Comparison of ENCODE assay signal across 8 cellular contexts in genomic region chr12:6423267-6424007, GRCh38. TPM values are rescaled to one million over a fixed set of nuclear protein-coding genes. Genes with fewer than 3 reads are reported as not detected.
DNase-seq lines count a peak whose midpoint lies in the region; ATAC-seq and TF ChIP-seq lines count a peak whose summit lies in the region.

No MANE protein-coding gene starts in this region.

- peak overlapping the region; percentile 36 for H3K4me3 Mint-ChIP-seq in CD4-positive, alpha-beta T cell
- no peak overlapping the region for H3K4me3 Mint-ChIP-seq in activated naive CD8-positive, alpha-beta T cell treated with anti-CD3 and anti-CD28 coated beads, Interleukin-2, amount 10 ng/mL, durations not matched to agents 7 days and 5 days

- CTCF ChIA-PET in CD4-positive, alpha-beta T cell (lab: Charles Lee), result interaction anchor here (0.7 to 5.4 kb wide), 21 partner anchors 21 to 135 kb away, joined by 3 to 61 read pairs (median 5); partner anchors contain the start of genes CD27, TAPBPL and VAMP1

- peak; percentile 58 to 78 (median 65) for DNase-seq in CD4-positive, alpha-beta T cell
- DNase-seq in NCI-H1694 (lab: John Stamatoyannopoulos, UW) (peak; percentile 96), SW 1271 (lab: John Stamatoyannopoulos, UW) (peak; percentile 78 to 94), Right ventricle myocardium superior (peak; percentile 89), pons (ENCODE audit: low spot score) (peak; percentile 96)
- DNase-seq in activated naive CD8-positive, alpha-beta T cell treated with anti-CD3 and anti-CD28 coated beads, Interleukin-2, amount 10 ng/mL, durations not matched to agents 7 days and 5 days, result peak; percentile 69

- peaks cover 32% of the 10 kb centered on the region for H3K4me1 Mint-ChIP-seq in CD4-positive, alpha-beta T cell (ENCODE audit: low read depth)
- H3K4me1 Mint-ChIP-seq in activated naive CD8-positive, alpha-beta T cell treated with anti-CD3 and anti-CD28 coated beads, Interleukin-2, amount 10 ng/mL, durations not matched to agents 7 days and 5 days, result peaks cover 45% of the 10 kb centered on the region

- no peaks in the 10 kb centered on the region for H3K9me3 ChIP-seq in CD4-positive, alpha-beta T cell (ENCODE audit: control insufficient read depth, low read length)

- H3K27me3 ChIP-seq in CD4-positive, alpha-beta T cell (ENCODE audit: control insufficient read depth, insufficient read depth, low read length), result no peaks in the 10 kb centered on the region

- POLR2A ChIA-PET in CD4-positive, alpha-beta T cell (lab: Charles Lee), result interaction anchor here (0.9 to 5.4 kb wide), 13 partner anchors 11 to 117 kb away, joined by 3 to 99 read pairs (median 6); partner anchors contain the start of genes GAPDH, TAPBPL and VAMP1
- POLR2A ChIA-PET in activated naive CD8-positive, alpha-beta T cell treated with anti-CD3 and anti-CD28 coated beads, Interleukin-2, amount 10 ng/mL, durations not matched to agents 7 days and 5 days (lab: Charles Lee), result interaction anchor here (0.6 to 6.5 kb wide), 15 partner anchors 21 to 132 kb away, joined by 3 to 78 read pairs (median 7); partner anchors contain the start of genes CD27, GAPDH, IFFO1 and MRPL51

- H3K27ac ChIP-seq in CD4-positive, alpha-beta T cell (ENCODE audit: low read depth, low read length), result peak overlapping the region; percentile 29

- H3K9me3 Mint-ChIP-seq in CD4-positive, alpha-beta T cell, result no peaks in the 10 kb centered on the region
- no peaks in the 10 kb centered on the region for H3K9me3 Mint-ChIP-seq in activated naive CD8-positive, alpha-beta T cell treated with anti-CD3 and anti-CD28 coated beads, Interleukin-2, amount 10 ng/mL, durations not matched to agents 7 days and 5 days

- H3K27me3 Mint-ChIP-seq in CD4-positive, alpha-beta T cell, result no peaks in the 10 kb centered on the region
- peaks cover 7% of the 10 kb centered on the region for H3K27me3 Mint-ChIP-seq in activated naive CD8-positive, alpha-beta T cell treated with anti-CD3 and anti-CD28 coated beads, Interleukin-2, amount 10 ng/mL, durations not matched to agents 7 days and 5 days

- peak; percentile 73 for ATAC-seq in CD4-positive, alpha-beta T cell (ENCODE audit: poor library complexity)
- ATAC-seq in GM21825 (IDR thresholded peaks at IDR 0.05; ENCODE audit: unreplicated experiment) (peak; percentile 33), Right ventricle myocardium superior (ENCODE audit: poor library complexity) (peak; percentile 100), HG02970 (IDR thresholded peaks at IDR 0.05; ENCODE audit: low FRiP score, unreplicated experiment) (no peak)
- ATAC-seq in activated naive CD8-positive, alpha-beta T cell treated with anti-CD3 and anti-CD28 coated beads, Interleukin-2, amount 10 ng/mL, durations not matched to agents 7 days and 5 days (ENCODE audit: low read depth), result peak; percentile 81

- peak overlapping the region; percentile 65 for H3K27ac Mint-ChIP-seq in CD4-positive, alpha-beta T cell
- H3K27ac Mint-ChIP-seq in activated naive CD8-positive, alpha-beta T cell treated with anti-CD3 and anti-CD28 coated beads, Interleukin-2, amount 10 ng/mL, durations not matched to agents 7 days and 5 days, result peak overlapping the region; percentile 76

- H3K36me3 Mint-ChIP-seq in CD4-positive, alpha-beta T cell (ENCODE audit: low read depth), result no peaks in the 10 kb centered on the region
- no peaks in the 10 kb centered on the region for H3K36me3 Mint-ChIP-seq in activated naive CD8-positive, alpha-beta T cell treated with anti-CD3 and anti-CD28 coated beads, Interleukin-2, amount 10 ng/mL, durations not matched to agents 7 days and 5 days

- intact Hi-C loops in CD4-positive, alpha-beta T cell (cut with DNase I, micrococcal nuclease), result loop anchor here (1.0 to 5.0 kb wide), 8 partner anchors 42 to 134 kb away; partner anchors contain the start of genes IFFO1 (in 2 of the 2) and MRPL51 (in 1 of the 2)
- intact Hi-C loops in Right ventricle myocardium superior (cut with DNase I), result loop anchor here (5.0 kb wide), 1 partner anchor 39 kb away; no protein-coding TSS in a partner anchor

- peak; percentile 75 for TF ChIP-seq CTCF in CD4-positive, alpha-beta T cell (IDR thresholded peaks at IDR 0.05)

RNA-seq across cellular contexts. Expression of gene CD27, which starts 21.3 kb away (rescaled TPM):
- total RNA-seq in CD4-positive, alpha-beta T cell, result 10 to 100 TPM; 42.7 to 46.1 TPM
- 100 to 1,000 TPM; 152 to 158 TPM for total RNA-seq in activated naive CD8-positive, alpha-beta T cell treated with anti-CD3 and anti-CD28 coated beads, Interleukin-2, amount 10 ng/mL, durations not matched to agents 7 days and 5 days
- 0.30 TPM for total RNA-seq in Right ventricle myocardium superior

RNA-seq across cellular contexts. Expression of gene TAPBPL, which starts 28.4 kb away (rescaled TPM):
- 10 to 100 TPM; 14.7 to 15.8 TPM for total RNA-seq in CD4-positive, alpha-beta T cell
- 10 to 100 TPM; 49.4 to 50.1 TPM for total RNA-seq in activated naive CD8-positive, alpha-beta T cell treated with anti-CD3 and anti-CD28 coated beads, Interleukin-2, amount 10 ng/mL, durations not matched to agents 7 days and 5 days
- total RNA-seq in Right ventricle myocardium superior, result 11.1 TPM

RNA-seq across cellular contexts. Expression of gene LTBR, which starts 39.5 kb away (rescaled TPM):
- total RNA-seq in CD4-positive, alpha-beta T cell, result under 1 TPM; 0.38 to 0.67 TPM
- total RNA-seq in activated naive CD8-positive, alpha-beta T cell treated with anti-CD3 and anti-CD28 coated beads, Interleukin-2, amount 10 ng/mL, durations not matched to agents 7 days and 5 days, result 1 to 10 TPM in 1 of 2 experiments, under 1 TPM in 1; 0.61 to 1.4 TPM
- 23.2 TPM for total RNA-seq in Right ventricle myocardium superior

RNA-seq across cellular contexts. Expression of gene VAMP1, which starts 47.0 kb away (rescaled TPM):
- total RNA-seq in CD4-positive, alpha-beta T cell, result 10 to 100 TPM; 84.8 to 87.7 TPM
- total RNA-seq in activated naive CD8-positive, alpha-beta T cell treated with anti-CD3 and anti-CD28 coated beads, Interleukin-2, amount 10 ng/mL, durations not matched to agents 7 days and 5 days, result 10 to 100 TPM; 65.5 to 72.1 TPM
- total RNA-seq in Right ventricle myocardium superior, result 3.2 TPM

RNA-seq across cellular contexts. Expression of gene SCNN1A, which starts 48.1 kb away (rescaled TPM):
- total RNA-seq in CD4-positive, alpha-beta T cell, result 1 to 10 TPM; 1.1 to 2.0 TPM
- 1 to 10 TPM in 1 of 2 experiments, under 1 TPM in 1; 0.43 to 1.1 TPM for total RNA-seq in activated naive CD8-positive, alpha-beta T cell treated with anti-CD3 and anti-CD28 coated beads, Interleukin-2, amount 10 ng/mL, durations not matched to agents 7 days and 5 days
- not detected for total RNA-seq in Right ventricle myocardium superior

Comparison
In these comparisons a context has a peak if more than half of its experiments do, and no peak if none do; other contexts are left out.
1. RNA of gene CD27, which starts 21.3 kb away (total RNA-seq): 152 to 158 TPM in activated naive CD8-positive, alpha-beta T cell treated with anti-CD3 and anti-CD28 coated beads, Interleukin-2, amount 10 ng/mL, durations not matched to agents 7 days and 5 days and 42.7 to 46.1 TPM in CD4-positive, alpha-beta T cell; 0.30 TPM in Right ventricle myocardium superior (single experiment); every median in the first group is over 10 times any median in the second.
2. RNA of gene LTBR, which starts 39.5 kb away (total RNA-seq): 23.2 TPM in Right ventricle myocardium superior (single experiment); 0.61 to 1.4 TPM in activated naive CD8-positive, alpha-beta T cell treated with anti-CD3 and anti-CD28 coated beads, Interleukin-2, amount 10 ng/mL, durations not matched to agents 7 days and 5 days and 0.38 to 0.67 TPM in CD4-positive, alpha-beta T cell; every median in the first group is over 10 times any median in the second.
3. Peak in every context shown above with its lines, with median percentiles within 50 percentile points of each other: DNase-seq.